ENCODE assay signal across 17 cellular contexts in the genomic region with DNA sequence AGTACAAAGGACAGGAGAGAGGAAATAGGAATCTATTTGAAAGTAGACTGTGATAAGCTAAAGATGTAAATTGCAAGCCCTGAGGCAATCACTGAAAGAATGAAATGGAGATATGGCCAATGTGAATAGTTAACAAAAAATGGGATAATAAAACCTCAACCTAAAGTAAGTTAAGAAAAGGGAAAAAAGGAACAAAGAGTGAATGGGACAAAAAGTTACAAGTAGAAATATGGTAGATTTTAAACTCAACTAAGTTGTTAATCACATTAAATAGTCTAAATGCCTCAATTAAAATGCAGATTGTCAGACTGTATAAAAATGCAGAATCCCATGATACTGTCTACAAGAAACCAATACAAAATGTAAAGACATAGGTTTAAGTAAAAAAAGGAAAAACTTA.
DNase-seq lines count a peak whose midpoint lies in the region; ATAC-seq and TF ChIP-seq lines count a peak whose summit lies in the region.
"Had no signal": no experiment of that assay in that cellular context is flagged by ENCODE, and none has a peak within 500 bp of the region (broad histone marks: within the 10 kb centered on the region; RNA-seq: fewer than 3 reads in every experiment).

No MANE protein-coding gene starts in this region.

- peaks cover 20% of the 10 kb centered on the region; the same call in 1 of the 2 replicates for H3K4me1 ChIP-seq in GM23338 (ENCODE audit: insufficient read depth)
- no peaks in the 10 kb centered on the region for H3K4me1 ChIP-seq in effector memory CD4-positive, alpha-beta T cell (ENCODE audit: control insufficient read depth, insufficient read depth, low read length, poor library complexity, severe bottlenecking)
- H3K4me1 ChIP-seq: BLaER1 treated with 17β-estradiol and CSF1 and Interleukin-3, amounts not matched to agents 10 nM and 100 nM had no signal

- H3K27me3 Mint-ChIP-seq in GM23338 (ENCODE audit: insufficient read depth, low read depth, poor library complexity) (peaks cover 4% of the 10 kb centered on the region), mesothelial cell of epicardium (ENCODE audit: low read depth) (no peaks in the 10 kb centered on the region)

- no peaks in the 10 kb centered on the region for H3K9me3 ChIP-seq in effector memory CD4-positive, alpha-beta T cell (ENCODE audit: control insufficient read depth, low read length)
- H3K9me3 ChIP-seq: BLaER1 treated with 17β-estradiol and CSF1 and Interleukin-3, amounts not matched to agents 10 nM and 100 nM had no signal

- no peak overlapping the region for H3K27ac ChIP-seq in GM23338 (ENCODE audit: low read depth)
- H3K27ac ChIP-seq in effector memory CD4-positive, alpha-beta T cell (ENCODE audit: insufficient read depth, low read length, poor library complexity, severe bottlenecking), result no peak overlapping the region
- H3K27ac ChIP-seq: BLaER1 treated with 17β-estradiol and CSF1 and Interleukin-3, amounts not matched to agents 10 nM and 100 nM had no signal

- peak overlapping the region; percentile 2; the same call in 1 of the 2 replicates for H3K27ac Mint-ChIP-seq in GM23338
- peak overlapping the region; percentile 24 for H3K27ac Mint-ChIP-seq in mesothelial cell of epicardium
- H3K27ac Mint-ChIP-seq: B cell; CD8-positive, alpha-beta T cell had no signal

- H3K4me1 Mint-ChIP-seq in GM23338 (peaks cover 11% of the 10 kb centered on the region), mesothelial cell of epicardium (peaks cover 27% of the 10 kb centered on the region)
- H3K4me1 Mint-ChIP-seq: B cell had no signal

- no peak for DNase-seq in GM23338 (ENCODE audit: low spot score)
- DNase-seq in NCI-H226, result peak; percentile 29
- no peak for DNase-seq in mesothelial cell of epicardium (ENCODE audit: low spot score in 2 of 2, unreplicated experiment in 2 of 2)
- no peak for DNase-seq in effector memory CD4-positive, alpha-beta T cell
- DNase-seq: 8988T; Calu3; CD8-positive, alpha-beta T cell; DMS79 treated with DMSO at 0.1 percent for 48 hours; EL; GOT3; H7 had no signal

- H3K36me3 Mint-ChIP-seq in GM23338 (ENCODE audit: low read depth) (no peaks in the 10 kb centered on the region), mesothelial cell of epicardium (no peaks in the 10 kb centered on the region)
- H3K36me3 Mint-ChIP-seq: CD8-positive, alpha-beta T cell had no signal

- H3K79me2 ChIP-seq in GM23338 (replicated peaks; ENCODE audit: insufficient read depth), result no peaks in the 10 kb centered on the region

- H3K9me2 ChIP-seq in GM23338 (ENCODE audit: insufficient read depth), result no peaks in the 10 kb centered on the region

- H3K9me3 Mint-ChIP-seq in GM23338 (no peaks in the 10 kb centered on the region), mesothelial cell of epicardium (no peaks in the 10 kb centered on the region)
- H3K9me3 Mint-ChIP-seq: CD8-positive, alpha-beta T cell had no signal

- no peak overlapping the region for H3K4me3 ChIP-seq in GM23338
- H3K4me3 ChIP-seq in effector memory CD4-positive, alpha-beta T cell (ENCODE audit: insufficient read depth, low read depth, low read length, poor library complexity, severe bottlenecking), result no peak overlapping the region
- H3K4me3 ChIP-seq: BLaER1 treated with 17β-estradiol and CSF1 and Interleukin-3, amounts not matched to agents 10 nM and 100 nM; GM12878 had no signal

- H3F3A ChIP-seq in GM23338 (replicated peaks; ENCODE audit: low read depth), result no peaks in the 10 kb centered on the region

- TF ChIP-seq CTCF in GM23338 (conservative IDR thresholded peaks at IDR 0.05; ENCODE audit: low read depth in 2 of 2) (no peak), mesothelial cell of epicardium (IDR thresholded peaks at IDR 0.05; ENCODE audit: unreplicated experiment) (no peak)

- no peaks in the 10 kb centered on the region for H3K27me3 ChIP-seq in GM23338 (ENCODE audit: insufficient read depth)
- no peaks in the 10 kb centered on the region for H3K27me3 ChIP-seq in effector memory CD4-positive, alpha-beta T cell (replicated peaks; ENCODE audit: control insufficient read depth, insufficient read depth, low read length, poor library complexity, severe bottlenecking)
- H3K27me3 ChIP-seq: BLaER1 treated with 17β-estradiol and CSF1 and Interleukin-3, amounts not matched to agents 10 nM and 100 nM had no signal

- H3K4me3 Mint-ChIP-seq in GM23338 (no peak overlapping the region), mesothelial cell of epicardium (no peak overlapping the region)
- H3K4me3 Mint-ChIP-seq: B cell; CD8-positive, alpha-beta T cell had no signal

- no peak overlapping the region for H3K4me2 ChIP-seq in GM23338
- H3K4me2 ChIP-seq: BLaER1 treated with 17β-estradiol and CSF1 and Interleukin-3, amounts not matched to agents 10 nM and 100 nM had no signal

- no peaks in the 10 kb centered on the region for H3K36me3 ChIP-seq in GM23338 (ENCODE audit: insufficient read depth)
- no peaks in the 10 kb centered on the region for H3K36me3 ChIP-seq in effector memory CD4-positive, alpha-beta T cell (ENCODE audit: control insufficient read depth, insufficient read depth, low read length)
- H3K36me3 ChIP-seq: BLaER1 treated with 17β-estradiol and CSF1 and Interleukin-3, amounts not matched to agents 10 nM and 100 nM had no signal

- ATAC-seq in GM23338 (no peak), HG02678 (IDR thresholded peaks at IDR 0.05; ENCODE audit: unreplicated experiment) (no peak), GM21381 (IDR thresholded peaks at IDR 0.05; ENCODE audit: unreplicated experiment) (no peak), GM21529 (IDR thresholded peaks at IDR 0.05; ENCODE audit: unreplicated experiment) (no peak)
- ATAC-seq: CD8-positive, alpha-beta T cell; GM12878 had no signal

- H2AFZ ChIP-seq in GM23338, result no peak overlapping the region

- H4K20me1 ChIP-seq in GM23338 (replicated peaks; ENCODE audit: insufficient read depth), result no peaks in the 10 kb centered on the region
- H4K20me1 ChIP-seq: BLaER1 treated with 17β-estradiol and CSF1 and Interleukin-3, amounts not matched to agents 10 nM and 100 nM had no signal

TF ChIP-seq in GM23338, 12 proteins besides CTCF, POLR2A, EP300 and RAD21 (continues in another document):
- TF ChIP-seq CREB1 (CRISPR knock-in tag; IDR thresholded peaks at IDR 0.05; ENCODE audit: low read depth), result no peak
- TF ChIP-seq, protein P1, sequence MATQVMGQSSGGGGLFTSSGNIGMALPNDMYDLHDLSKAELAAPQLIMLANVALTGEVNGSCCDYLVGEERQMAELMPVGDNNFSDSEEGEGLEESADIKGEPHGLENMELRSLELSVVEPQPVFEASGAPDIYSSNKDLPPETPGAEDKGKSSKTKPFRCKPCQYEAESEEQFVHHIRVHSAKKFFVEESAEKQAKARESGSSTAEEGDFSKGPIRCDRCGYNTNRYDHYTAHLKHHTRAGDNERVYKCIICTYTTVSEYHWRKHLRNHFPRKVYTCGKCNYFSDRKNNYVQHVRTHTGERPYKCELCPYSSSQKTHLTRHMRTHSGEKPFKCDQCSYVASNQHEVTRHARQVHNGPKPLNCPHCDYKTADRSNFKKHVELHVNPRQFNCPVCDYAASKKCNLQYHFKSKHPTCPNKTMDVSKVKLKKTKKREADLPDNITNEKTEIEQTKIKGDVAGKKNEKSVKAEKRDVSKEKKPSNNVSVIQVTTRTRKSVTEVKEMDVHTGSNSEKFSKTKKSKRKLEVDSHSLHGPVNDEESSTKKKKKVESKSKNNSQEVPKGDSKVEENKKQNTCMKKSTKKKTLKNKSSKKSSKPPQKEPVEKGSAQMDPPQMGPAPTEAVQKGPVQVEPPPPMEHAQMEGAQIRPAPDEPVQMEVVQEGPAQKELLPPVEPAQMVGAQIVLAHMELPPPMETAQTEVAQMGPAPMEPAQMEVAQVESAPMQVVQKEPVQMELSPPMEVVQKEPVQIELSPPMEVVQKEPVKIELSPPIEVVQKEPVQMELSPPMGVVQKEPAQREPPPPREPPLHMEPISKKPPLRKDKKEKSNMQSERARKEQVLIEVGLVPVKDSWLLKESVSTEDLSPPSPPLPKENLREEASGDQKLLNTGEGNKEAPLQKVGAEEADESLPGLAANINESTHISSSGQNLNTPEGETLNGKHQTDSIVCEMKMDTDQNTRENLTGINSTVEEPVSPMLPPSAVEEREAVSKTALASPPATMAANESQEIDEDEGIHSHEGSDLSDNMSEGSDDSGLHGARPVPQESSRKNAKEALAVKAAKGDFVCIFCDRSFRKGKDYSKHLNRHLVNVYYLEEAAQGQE (IDR thresholded peaks at IDR 0.05; ENCODE audit: unreplicated experiment), result no peak
- no peak for TF ChIP-seq EZH2phosphoT487 (IDR thresholded peaks at IDR 0.05; ENCODE audit: unreplicated experiment)
- no peak for TF ChIP-seq STAT1 (IDR thresholded peaks at IDR 0.05; ENCODE audit: unreplicated experiment)
- TF ChIP-seq EZH2 (IDR thresholded peaks at IDR 0.05; ENCODE audit: low read depth, unreplicated experiment), result no peak
- no peak for TF ChIP-seq NANOG (IDR thresholded peaks at IDR 0.05; ENCODE audit: borderline replicate concordance)
- TF ChIP-seq ZNF114 (CRISPR knock-in tag; IDR thresholded peaks at IDR 0.05), result no peak
- TF ChIP-seq POLR2AphosphoS5 (IDR thresholded peaks at IDR 0.05; ENCODE audit: low read depth), result no peak
